In genomic region chr14:68282479-68283377, GRCh38 we compare ENCODE assay signal across 9 cellular contexts.
A peak's percentile ranks its signal among the peaks of the same experiment; 100 is the strongest.
DNase-seq lines count a peak whose midpoint lies in the region; ATAC-seq and TF ChIP-seq lines count a peak whose summit lies in the region.
"Had no signal": no experiment of that assay in that cellular context is flagged by ENCODE, and none has a peak within 500 bp of the region (broad histone marks: within the 10 kb centered on the region; RNA-seq: fewer than 3 reads in every experiment).

No MANE protein-coding gene starts in this region.

- H3K27ac Mint-ChIP-seq in endodermal cell: no peak overlapping the region

- H3K36me3 ChIP-seq in WERI-Rb-1 (no peaks in the 10 kb centered on the region), mucosa of descending colon (ENCODE audit: low read depth) (no peaks in the 10 kb centered on the region), sigmoid colon (no peaks in the 10 kb centered on the region), endodermal cell (ENCODE audit: control insufficient read depth, insufficient read depth, low read length) (no peaks in the 10 kb centered on the region)

- H3K9me3 ChIP-seq in WERI-Rb-1 (ENCODE audit: severe bottlenecking): no peaks in the 10 kb centered on the region
- H3K9me3 ChIP-seq in mucosa of descending colon: no peaks in the 10 kb centered on the region
- no peaks in the 10 kb centered on the region for H3K9me3 ChIP-seq in sigmoid colon
- H3K9me3 ChIP-seq in endodermal cell (ENCODE audit: control insufficient read depth, low read length): no peaks in the 10 kb centered on the region

- TF ChIP-seq CTCF in WERI-Rb-1 (IDR thresholded peaks at IDR 0.05; ENCODE audit: low read depth, low read length) (no peak), mucosa of descending colon (IDR thresholded peaks at IDR 0.05) (no peak), sigmoid colon (IDR thresholded peaks at IDR 0.05) (no peak), endodermal cell (conservative IDR thresholded peaks at IDR 0.05) (no peak)

- peak; percentile 16 for TF ChIP-seq POLR2A in GM15510 (IDR thresholded peaks at IDR 0.05; ENCODE audit: borderline replicate concordance, extremely low read depth, insufficient read length)
- no peak for TF ChIP-seq POLR2A in sigmoid colon (IDR thresholded peaks at IDR 0.05)

- H3K4me1 ChIP-seq in mucosa of descending colon (ENCODE audit: low read depth) (no peaks in the 10 kb centered on the region), sigmoid colon (peaks cover 0 to 35% (median 21%) of the 10 kb centered on the region in 4 donors), endodermal cell (ENCODE audit: control insufficient read depth, insufficient read depth, low read length) (no peaks in the 10 kb centered on the region)

- H3K4me3 ChIP-seq in WERI-Rb-1 (ENCODE audit: low read depth, low read length): no peak overlapping the region
- H3K4me3 ChIP-seq in mucosa of descending colon: no peak overlapping the region
- no peak overlapping the region for H3K4me3 ChIP-seq in sigmoid colon
- H3K4me3 ChIP-seq in endodermal cell (ENCODE audit: low read length): no peak overlapping the region

- H3K9me3 Mint-ChIP-seq in endodermal cell: no peaks in the 10 kb centered on the region

- no peaks in the 10 kb centered on the region for H3K27me3 ChIP-seq in WERI-Rb-1 (ENCODE audit: insufficient read depth, low read depth, severe bottlenecking)
- no peaks in the 10 kb centered on the region for H3K27me3 ChIP-seq in sigmoid colon
- no peaks in the 10 kb centered on the region for H3K27me3 ChIP-seq in endodermal cell (ENCODE audit: control insufficient read depth, insufficient read depth, low read length, poor library complexity, severe bottlenecking)

- ATAC-seq in HG02678 (IDR thresholded peaks at IDR 0.05; ENCODE audit: unreplicated experiment) (peak; percentile 28), mucosa of descending colon (peak; percentile 14), GM18519 (IDR thresholded peaks at IDR 0.05; ENCODE audit: low FRiP score, unreplicated experiment) (no peak)

- intact Hi-C loops in mucosa of descending colon (cut with DNase I, micrococcal nuclease): no loop called here
- intact Hi-C loops in sigmoid colon (cut with DNase I): no loop called here

- no peak for TF ChIP-seq EP300 in sigmoid colon (IDR thresholded peaks at IDR 0.05)

- H3K4me3 Mint-ChIP-seq in endodermal cell: no peak overlapping the region

- H3K4me1 Mint-ChIP-seq in endodermal cell: peaks cover 22% of the 10 kb centered on the region

- H3K36me3 Mint-ChIP-seq in endodermal cell (ENCODE audit: low read depth): no peaks in the 10 kb centered on the region

- H3K27me3 Mint-ChIP-seq in endodermal cell (ENCODE audit: insufficient read depth): no peaks in the 10 kb centered on the region

- WGBS in sigmoid colon, 2 donors: 50 to 73% methylated on average over 6 of the region's 6 CpGs
- WGBS in endodermal cell (ENCODE audit: insufficient coverage in 1 of 2, insufficient read length in 1 of 2), 2 experiments: 79 to 82% methylated on average over 3 to 6 of the region's 6 CpGs

- no peak overlapping the region for H3K27ac ChIP-seq in WERI-Rb-1
- H3K27ac ChIP-seq in sigmoid colon: peak overlapping the region in 1 of 4 donors; percentile 13
- no peak overlapping the region for H3K27ac ChIP-seq in endodermal cell (ENCODE audit: low read depth, low read length)

- DNase-seq in WERI-Rb-1 (peak; percentile 16), mucosa of descending colon (no peak), sigmoid colon (no peak), endodermal cell (no peak), NK-92 (lab: John Stamatoyannopoulos, UW; ENCODE audit: unreplicated experiment) (no peak)
- DNase-seq: SHP77 treated with DMSO at 0.1 percent for 48 hours had no signal

- H3K9ac ChIP-seq in endodermal cell (ENCODE audit: extremely low read depth, low read length, poor library complexity, severe bottlenecking): no peak overlapping the region
